1 cellular context compared by ENCODE assay signal in genomic region chr1:110407260-110408210, GRCh38.
TF ChIP-seq lines count a peak whose summit lies in the region.

LAMTOR5 (minus strand) TSS chr1:110407694; CDS start chr1:110407620, 74 bp downstream.

TF ChIP-seq in HEK293, 187 proteins besides CTCF, POLR2A, EP300 and RAD21 (continued from another document and continues in another):
- TF ChIP-seq KLF17 (tag by site-specific recombination; IDR thresholded peaks at IDR 0.05) (peak; percentile 89), ZNF335 (tag by site-specific recombination; conservative IDR thresholded peaks at IDR 0.05) (peak; percentile 77), ZBTB11 (tag by site-specific recombination; conservative IDR thresholded peaks at IDR 0.05; ENCODE audit: low read depth) (peak; percentile 91), ZFHX2 (tag by site-specific recombination; conservative IDR thresholded peaks at IDR 0.05) (peak; percentile 81), ZNF133 (tag by site-specific recombination; IDR thresholded peaks at IDR 0.05) (0 out of 2 replicates have a peak, but pooled peaks have one; percentile 10), ZNF544 (tag by site-specific recombination; IDR thresholded peaks at IDR 0.05) (no peak), MZF1 (tag by site-specific recombination; IDR thresholded peaks at IDR 0.05; ENCODE audit: borderline replicate concordance) (no peak), OSR2 (tag by site-specific recombination; IDR thresholded peaks at IDR 0.05) (no peak), ZNF747 (tag by site-specific recombination; IDR thresholded peaks at IDR 0.05) (no peak), ZNF391 (tag by site-specific recombination; IDR thresholded peaks at IDR 0.05; ENCODE audit: borderline replicate concordance, low read depth) (0 out of 2 replicates have a peak, but pooled peaks have one; percentile 63), TCF7L2 (IDR thresholded peaks at IDR 0.05; ENCODE audit: borderline replicate concordance, low read depth, low read length) (no peak), WT1 (tag by site-specific recombination; IDR thresholded peaks at IDR 0.05) (no peak), YY2 (tag by site-specific recombination; IDR thresholded peaks at IDR 0.05) (no peak), ZNF837 (tag by site-specific recombination; IDR thresholded peaks at IDR 0.05) (no peak), ZNF416 (tag by site-specific recombination; IDR thresholded peaks at IDR 0.05) (no peak), ZNF558 (tag by site-specific recombination; IDR thresholded peaks at IDR 0.05) (no peak; the same call in 1 of the 2 replicates), ZBTB8A (tag by site-specific recombination; IDR thresholded peaks at IDR 0.05) (peak; percentile 78), ZBTB10 (tag by site-specific recombination; IDR thresholded peaks at IDR 0.05) (no peak), ZNF514 (tag by site-specific recombination; IDR thresholded peaks at IDR 0.05) (no peak), ZNF18 (tag by site-specific recombination; IDR thresholded peaks at IDR 0.05) (no peak; the same call in 1 of the 2 replicates), ZNF785 (tag by site-specific recombination; IDR thresholded peaks at IDR 0.05) (no peak), ZNF202 (tag by site-specific recombination; IDR thresholded peaks at IDR 0.05; ENCODE audit: borderline replicate concordance) (no peak), ZBTB7A (tag by site-specific recombination; IDR thresholded peaks at IDR 0.05; ENCODE audit: low read depth) (peak; percentile 82), ZNF292 (tag by site-specific recombination; IDR thresholded peaks at IDR 0.05; ENCODE audit: borderline replicate concordance, low read depth) (no peak), BCL11B (tag by site-specific recombination; IDR thresholded peaks at IDR 0.05; ENCODE audit: low read depth) (peak; percentile 82), SP7 (tag by site-specific recombination; IDR thresholded peaks at IDR 0.05) (peak; percentile 89), GFI1B (tag by site-specific recombination; IDR thresholded peaks at IDR 0.05) (no peak), ZFP37 (tag by site-specific recombination; IDR thresholded peaks at IDR 0.05) (peak; percentile 86; the same call in 1 of the 2 replicates), ZNF626 (tag by site-specific recombination; IDR thresholded peaks at IDR 0.05) (no peak), KLF9 (tag by site-specific recombination; IDR thresholded peaks at IDR 0.05; ENCODE audit: low read depth) (peak; percentile 94), ZNF394 (tag by site-specific recombination; IDR thresholded peaks at IDR 0.05; ENCODE audit: borderline replicate concordance) (peak; percentile 74), KLF8 (tag by site-specific recombination; IDR thresholded peaks at IDR 0.05) (peak; percentile 96), ZNF24 (tag by site-specific recombination; IDR thresholded peaks at IDR 0.05) (peak; percentile 82; the same call in 1 of the 2 replicates), ZNF26 (tag by site-specific recombination; IDR thresholded peaks at IDR 0.05) (no peak), SALL2 (tag by site-specific recombination; IDR thresholded peaks at IDR 0.05; ENCODE audit: borderline replicate concordance) (no peak), TRIM28 (IDR thresholded peaks at IDR 0.05; ENCODE audit: borderline replicate concordance, low read length) (peak; percentile 87), ZNF157 (tag by site-specific recombination; IDR thresholded peaks at IDR 0.05) (no peak), FEZF1 (tag by site-specific recombination; IDR thresholded peaks at IDR 0.05) (0 out of 2 replicates have a peak, but pooled peaks have one; percentile 12), SCRT1 (tag by site-specific recombination; IDR thresholded peaks at IDR 0.05; ENCODE audit: borderline replicate concordance) (no peak), ZNF423 (tag by site-specific recombination; IDR thresholded peaks at IDR 0.05) (no peak; the same call in 1 of the 2 replicates), ZNF660 (tag by site-specific recombination; IDR thresholded peaks at IDR 0.05) (peak; percentile 95), ZNF398 (tag by site-specific recombination; IDR thresholded peaks at IDR 0.05) (no peak; the same call in 1 of the 2 replicates), ZNF112 (tag by site-specific recombination; IDR thresholded peaks at IDR 0.05) (no peak), ZNF571 (tag by site-specific recombination; IDR thresholded peaks at IDR 0.05) (no peak), ZBTB17 (tag by site-specific recombination; IDR thresholded peaks at IDR 0.05) (peak; percentile 94), ZNF174 (tag by site-specific recombination; IDR thresholded peaks at IDR 0.05) (no peak), ZNF473 (tag by site-specific recombination; IDR thresholded peaks at IDR 0.05) (no peak), ATF2 (tag by site-specific recombination; IDR thresholded peaks at IDR 0.05; ENCODE audit: low read depth) (no peak), ZFP41 (tag by site-specific recombination; IDR thresholded peaks at IDR 0.05; ENCODE audit: borderline replicate concordance) (no peak), ZNF211 (tag by site-specific recombination; IDR thresholded peaks at IDR 0.05; ENCODE audit: low read depth) (no peak), ZNF664 (tag by site-specific recombination; IDR thresholded peaks at IDR 0.05) (0 out of 2 replicates have a peak, but pooled peaks have one; percentile 4), ZNF610 (tag by site-specific recombination; IDR thresholded peaks at IDR 0.05; ENCODE audit: borderline replicate concordance) (no peak), ZNF624 (tag by site-specific recombination; IDR thresholded peaks at IDR 0.05) (no peak)
- TF ChIP-seq, protein P1, sequence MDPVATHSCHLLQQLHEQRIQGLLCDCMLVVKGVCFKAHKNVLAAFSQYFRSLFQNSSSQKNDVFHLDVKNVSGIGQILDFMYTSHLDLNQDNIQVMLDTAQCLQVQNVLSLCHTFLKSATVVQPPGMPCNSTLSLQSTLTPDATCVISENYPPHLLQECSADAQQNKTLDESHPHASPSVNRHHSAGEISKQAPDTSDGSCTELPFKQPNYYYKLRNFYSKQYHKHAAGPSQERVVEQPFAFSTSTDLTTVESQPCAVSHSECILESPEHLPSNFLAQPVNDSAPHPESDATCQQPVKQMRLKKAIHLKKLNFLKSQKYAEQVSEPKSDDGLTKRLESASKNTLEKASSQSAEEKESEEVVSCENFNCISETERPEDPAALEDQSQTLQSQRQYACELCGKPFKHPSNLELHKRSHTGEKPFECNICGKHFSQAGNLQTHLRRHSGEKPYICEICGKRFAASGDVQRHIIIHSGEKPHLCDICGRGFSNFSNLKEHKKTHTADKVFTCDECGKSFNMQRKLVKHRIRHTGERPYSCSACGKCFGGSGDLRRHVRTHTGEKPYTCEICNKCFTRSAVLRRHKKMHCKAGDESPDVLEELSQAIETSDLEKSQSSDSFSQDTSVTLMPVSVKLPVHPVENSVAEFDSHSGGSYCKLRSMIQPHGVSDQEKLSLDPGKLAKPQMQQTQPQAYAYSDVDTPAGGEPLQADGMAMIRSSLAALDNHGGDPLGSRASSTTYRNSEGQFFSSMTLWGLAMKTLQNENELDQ (tag by site-specific recombination; IDR thresholded peaks at IDR 0.05; ENCODE audit: low read depth) = no peak
- TF ChIP-seq, protein P2, sequence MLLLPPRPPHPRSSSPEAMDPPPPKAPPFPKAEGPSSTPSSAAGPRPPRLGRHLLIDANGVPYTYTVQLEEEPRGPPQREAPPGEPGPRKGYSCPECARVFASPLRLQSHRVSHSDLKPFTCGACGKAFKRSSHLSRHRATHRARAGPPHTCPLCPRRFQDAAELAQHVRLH (tag by site-specific recombination; IDR thresholded peaks at IDR 0.05) = peak; percentile 86; the same call in 1 of the 2 replicates
